Comparison of ENCODE assay signal across 1 cellular context in genomic region chr4:91114386-91114785, GRCh38.
TF ChIP-seq lines count a peak whose summit lies in the region.

No MANE protein-coding gene starts in this region.

TF ChIP-seq in WTC11, 78 proteins besides CTCF, POLR2A, EP300 and RAD21 (continued from another document):
- TF ChIP-seq ZNF138 (CRISPR knock-in tag; conservative IDR thresholded peaks at IDR 0.05) (no peak), PRDM15 (CRISPR knock-in tag; IDR thresholded peaks at IDR 0.05) (no peak), ZNF416 (CRISPR knock-in tag; IDR thresholded peaks at IDR 0.05) (no peak), CREB1 (CRISPR knock-in tag; IDR thresholded peaks at IDR 0.05) (no peak), KAT7 (CRISPR knock-in tag; IDR thresholded peaks at IDR 0.05; ENCODE audit: borderline replicate concordance) (no peak)
- TF ChIP-seq, protein P1, sequence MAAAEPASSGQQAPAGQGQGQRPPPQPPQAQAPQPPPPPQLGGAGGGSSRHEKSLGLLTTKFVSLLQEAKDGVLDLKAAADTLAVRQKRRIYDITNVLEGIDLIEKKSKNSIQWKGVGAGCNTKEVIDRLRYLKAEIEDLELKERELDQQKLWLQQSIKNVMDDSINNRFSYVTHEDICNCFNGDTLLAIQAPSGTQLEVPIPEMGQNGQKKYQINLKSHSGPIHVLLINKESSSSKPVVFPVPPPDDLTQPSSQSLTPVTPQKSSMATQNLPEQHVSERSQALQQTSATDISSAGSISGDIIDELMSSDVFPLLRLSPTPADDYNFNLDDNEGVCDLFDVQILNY (CRISPR knock-in tag; IDR thresholded peaks at IDR 0.05): no peak
- TF ChIP-seq, protein P2, sequence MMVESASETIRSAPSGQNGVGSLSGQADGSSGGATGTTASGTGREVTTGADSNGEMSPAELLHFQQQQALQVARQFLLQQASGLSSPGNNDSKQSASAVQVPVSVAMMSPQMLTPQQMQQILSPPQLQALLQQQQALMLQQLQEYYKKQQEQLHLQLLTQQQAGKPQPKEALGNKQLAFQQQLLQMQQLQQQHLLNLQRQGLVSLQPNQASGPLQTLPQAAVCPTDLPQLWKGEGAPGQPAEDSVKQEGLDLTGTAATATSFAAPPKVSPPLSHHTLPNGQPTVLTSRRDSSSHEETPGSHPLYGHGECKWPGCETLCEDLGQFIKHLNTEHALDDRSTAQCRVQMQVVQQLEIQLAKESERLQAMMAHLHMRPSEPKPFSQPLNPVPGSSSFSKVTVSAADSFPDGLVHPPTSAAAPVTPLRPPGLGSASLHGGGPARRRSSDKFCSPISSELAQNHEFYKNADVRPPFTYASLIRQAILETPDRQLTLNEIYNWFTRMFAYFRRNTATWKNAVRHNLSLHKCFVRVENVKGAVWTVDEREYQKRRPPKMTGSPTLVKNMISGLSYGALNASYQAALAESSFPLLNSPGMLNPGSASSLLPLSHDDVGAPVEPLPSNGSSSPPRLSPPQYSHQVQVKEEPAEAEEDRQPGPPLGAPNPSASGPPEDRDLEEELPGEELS (CRISPR knock-in tag; IDR thresholded peaks at IDR 0.05): no peak
